18 cellular contexts compared by ENCODE assay signal in genomic region chr10:66837990-66838389, GRCh38.
DNase-seq lines count a peak whose midpoint lies in the region; ATAC-seq and TF ChIP-seq lines count a peak whose summit lies in the region.
"Had no signal": no experiment of that assay in that cellular context is flagged by ENCODE, and none has a peak within 500 bp of the region (broad histone marks: within the 10 kb centered on the region; RNA-seq: fewer than 3 reads in every experiment).

No MANE protein-coding gene starts in this region.

- H3K4me1 ChIP-seq in fibroblast of lung (ENCODE audit: control insufficient read depth, extremely low read depth, insufficient read depth, low read length), result no peaks in the 10 kb centered on the region
- H3K4me1 ChIP-seq: right lobe of liver had no signal

- H3K4me1 Mint-ChIP-seq in T-helper 17 cell, result no peaks in the 10 kb centered on the region
- H3K4me1 Mint-ChIP-seq: activated naive CD8-positive, alpha-beta T cell treated with anti-CD3 and anti-CD28 coated beads, Interleukin-2, amount 10 ng/mL, durations not matched to agents 7 days and 5 days; B cell had no signal

- peak; percentile 42 for DNase-seq in EH (ENCODE audit: low read depth)
- peak; percentile 56 for DNase-seq in NCI-H446 treated with DMSO at 0.1 percent for 48 hours (lab: John Stamatoyannopoulos, UW)
- peak; percentile 70 to 93 for DNase-seq in fibroblast of lung (ENCODE audit: low read depth in 2 of 2)
- no peak for DNase-seq in omental fat pad (ENCODE audit: low spot score)
- DNase-seq in activated gamma-delta T cell (lab: John Stamatoyannopoulos, UW), result no peak
- DNase-seq in T-helper 17 cell, result no peak
- no peak for DNase-seq in inferior parietal cortex (ENCODE audit: extremely low spot score)
- DNase-seq: activated CD4-positive, alpha-beta T cell treated with anti-CD3 and anti-CD28 coated beads, Interleukin-2, amount 50 U/mL, for 4 hours; activated naive CD8-positive, alpha-beta T cell treated with anti-CD3 and anti-CD28 coated beads, Interleukin-2, amount 10 ng/mL, durations not matched to agents 7 days and 5 days; activated T-cell treated with anti-CD3 and anti-CD28 coated beads, Interleukin-2, amount 50 U/mL, for 4 hours; cerebellar nuclear complex; NCI-H2029; NCI-H526; occipital lobe; right lobe of liver; stimulated activated CD4-positive, alpha-beta T cell treated with anti-CD3 and anti-CD28 coated beads, Interleukin-2, amount 100 ng/mL, for 24 hours had no signal

- no peak overlapping the region for H3K27ac Mint-ChIP-seq in T-helper 17 cell
- H3K27ac Mint-ChIP-seq: activated naive CD8-positive, alpha-beta T cell treated with anti-CD3 and anti-CD28 coated beads, Interleukin-2, amount 10 ng/mL, durations not matched to agents 7 days and 5 days; B cell had no signal

- no peak overlapping the region for H3K4me3 ChIP-seq in fibroblast of lung (replicated peaks in 1 of 4; ENCODE audit: control extremely low read depth in 1 of 4, insufficient read depth in 1 of 4, low read depth in 3 of 4, low read length in 4 of 4)
- H3K4me3 ChIP-seq: right lobe of liver had no signal

- H3K9me3 ChIP-seq in fibroblast of lung (ENCODE audit: control insufficient read depth, insufficient read depth, low read depth, low read length) (no peaks in the 10 kb centered on the region), T-helper 17 cell (ENCODE audit: control insufficient read depth, low read length, poor library complexity, severe bottlenecking) (no peaks in the 10 kb centered on the region)
- H3K9me3 ChIP-seq: right lobe of liver had no signal

- no peak for TF ChIP-seq CTCF in fibroblast of lung (conservative IDR thresholded peaks at IDR 0.05 in 1 of 2, IDR thresholded peaks at IDR 0.05 in 1 of 2; ENCODE audit: low read depth in 1 of 2, low read length in 2 of 2)
- TF ChIP-seq CTCF in omental fat pad (IDR thresholded peaks at IDR 0.05), result no peak

- ATAC-seq in omental fat pad (ENCODE audit: low FRiP score) (peak; percentile 78), HG03175 (IDR thresholded peaks at IDR 0.05; ENCODE audit: unreplicated experiment) (no peak), T-helper 17 cell (no peak)
- ATAC-seq: activated T-cell treated with anti-CD3 and anti-CD28 coated beads, Interleukin-2, amount 50 U/mL, for 4 hours; right lobe of liver had no signal

- H3K79me2 ChIP-seq in fibroblast of lung (ENCODE audit: control insufficient read depth, insufficient read depth, low read length), result no peaks in the 10 kb centered on the region

- H3K4me2 ChIP-seq in fibroblast of lung (ENCODE audit: extremely low read depth, insufficient read depth, low read length), result no peak overlapping the region

- H3K36me3 ChIP-seq in fibroblast of lung (ENCODE audit: control insufficient read depth, insufficient read depth, low read length), result no peaks in the 10 kb centered on the region
- H3K36me3 ChIP-seq: right lobe of liver had no signal

- H3K36me3 Mint-ChIP-seq in T-helper 17 cell (ENCODE audit: low read depth), result no peaks in the 10 kb centered on the region
- H3K36me3 Mint-ChIP-seq: activated naive CD8-positive, alpha-beta T cell treated with anti-CD3 and anti-CD28 coated beads, Interleukin-2, amount 10 ng/mL, durations not matched to agents 7 days and 5 days had no signal

- H3K27ac ChIP-seq in fibroblast of lung (ENCODE audit: insufficient read depth, low read length), result no peak overlapping the region
- H3K27ac ChIP-seq: right lobe of liver had no signal

- H3K4me3 Mint-ChIP-seq in T-helper 17 cell, result no peak overlapping the region
- H3K4me3 Mint-ChIP-seq: activated naive CD8-positive, alpha-beta T cell treated with anti-CD3 and anti-CD28 coated beads, Interleukin-2, amount 10 ng/mL, durations not matched to agents 7 days and 5 days; activated T-cell treated with anti-CD3 and anti-CD28 coated beads, Interleukin-2, amount 50 U/mL, for 4 hours; B cell had no signal

- no peak overlapping the region for H2AFZ ChIP-seq in fibroblast of lung (ENCODE audit: low read length)

- no peaks in the 10 kb centered on the region for H3K27me3 Mint-ChIP-seq in T-helper 17 cell
- H3K27me3 Mint-ChIP-seq: activated naive CD8-positive, alpha-beta T cell treated with anti-CD3 and anti-CD28 coated beads, Interleukin-2, amount 10 ng/mL, durations not matched to agents 7 days and 5 days; B cell had no signal

- no peaks in the 10 kb centered on the region for H4K20me1 ChIP-seq in fibroblast of lung (ENCODE audit: control insufficient read depth, extremely low read depth, insufficient read depth, low read length)

- no peaks in the 10 kb centered on the region for H3K27me3 ChIP-seq in fibroblast of lung (ENCODE audit: control insufficient read depth, insufficient read depth, low read length)
- H3K27me3 ChIP-seq: right lobe of liver had no signal

- no peak overlapping the region for H3K9ac ChIP-seq in fibroblast of lung (ENCODE audit: insufficient read depth, low read length)

Comparison
In these comparisons a context has a peak if more than half of its experiments do, and no peak if none do; other contexts are left out.
1. DNase-seq: peak in EH (single experiment), NCI-H446 treated with DMSO at 0.1 percent for 48 hours (single experiment) and fibroblast of lung (2 of 2); none in omental fat pad (single experiment), activated gamma-delta T cell (single experiment), T-helper 17 cell (0 of 3) and inferior parietal cortex (single experiment).